In the genomic region with DNA sequence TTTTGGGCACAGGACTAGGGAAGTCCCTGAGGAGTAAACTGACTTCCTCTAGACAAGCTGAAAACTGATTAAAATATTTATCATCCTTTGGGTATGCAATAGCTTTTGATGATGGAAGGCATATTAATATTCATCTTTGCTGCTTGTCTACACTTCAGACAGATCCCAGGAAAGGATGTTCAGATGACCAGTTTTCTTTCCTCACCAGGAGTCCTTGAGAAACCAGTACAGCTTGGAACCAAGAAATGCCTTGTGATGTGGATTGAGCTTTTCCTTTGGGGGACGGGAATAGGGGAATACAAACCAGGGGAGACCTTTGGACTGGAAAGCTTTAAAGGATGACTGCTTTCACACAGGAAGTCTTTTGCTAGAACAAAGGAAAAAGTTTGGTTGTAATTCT, we compare ENCODE assay signal across 27 cellular contexts.
DNase-seq lines count a peak whose midpoint lies in the region; ATAC-seq and TF ChIP-seq lines count a peak whose summit lies in the region.
"Had no signal": no experiment of that assay in that cellular context is flagged by ENCODE, and none has a peak within 500 bp of the region (broad histone marks: within the 10 kb centered on the region; RNA-seq: fewer than 3 reads in every experiment).

No MANE protein-coding gene starts in this region.

- 0 out of 2 replicates have a peak, but pooled peaks cover 18% of the 10 kb centered on the region for H3K36me3 ChIP-seq in BLaER1
- 0 out of 2 replicates have a peak, but pooled peaks cover 3% of the 10 kb centered on the region for H3K36me3 ChIP-seq in DND-41 (ENCODE audit: insufficient read depth, low read length)
- no peaks in the 10 kb centered on the region for H3K36me3 ChIP-seq in left lung
- H3K36me3 ChIP-seq in HAP-1 (replicated peaks) = no peaks in the 10 kb centered on the region
- H3K36me3 ChIP-seq: prostate gland, upper lobe of right lung had no signal

- H3K4me3 ChIP-seq in BLaER1 (no peak overlapping the region), DND-41 (ENCODE audit: low read depth in 1 of 2, low read length in 2 of 2) (no peak overlapping the region), choroid plexus epithelial cell (ENCODE audit: low read depth, low read length) (no peak overlapping the region), left lung (no peak overlapping the region), HAP-1 (no peak overlapping the region)
- H3K4me3 ChIP-seq: prostate gland, suprapubic skin, upper lobe of right lung had no signal

- in situ Hi-C loops in HAP-1 (cut with MboI; ENCODE audit: low sequenced_read_pairs) = loop anchor here (10.0 kb wide), 1 partner anchor 345 kb away; no protein-coding TSS in a partner anchor

- H2AFZ ChIP-seq in DND-41 (ENCODE audit: low read depth, low read length) = no peak overlapping the region

- peak overlapping the region; percentile 12; the same call in 1 of the 2 replicates for H3K4me2 ChIP-seq in BLaER1
- H3K4me2 ChIP-seq in DND-41 (ENCODE audit: insufficient read depth, low read length) = no peak overlapping the region

- no peak overlapping the region for H3K9ac ChIP-seq in BLaER1
- H3K9ac ChIP-seq in DND-41 (ENCODE audit: low read depth, low read length) = no peak overlapping the region

- DNase-seq in DND-41 (no peak), choroid plexus epithelial cell (ENCODE audit: low read depth) (peak; percentile 61), left lung (no peak), HAP-1 (ENCODE audit: low spot score in 2 of 2) (no peak), cerebellar nuclear complex (lab: John Stamatoyannopoulos, UW) (no peak), DMS114 treated with DMSO at 0.1 percent for 48 hours (lab: John Stamatoyannopoulos, UW; ENCODE audit: unreplicated experiment) (no peak)
- DNase-seq: activated CD4-positive, alpha-beta T cell treated with anti-CD3 and anti-CD28 coated beads for 4 hours; activated effector memory CD4-positive, alpha-beta T cell treated with anti-CD3 and anti-CD28 coated beads, Interleukin-2, amount 50 U/mL, for 16 hours; activated naive CD8-positive, alpha-beta T cell treated with anti-CD3 and anti-CD28 coated beads, Interleukin-2, amount 50 U/mL, for 24 hours; activated T-cell treated with anti-CD3 and anti-CD28 coated beads for 4 hours; CD8-positive, alpha-beta memory T cell; DMS153; foreskin melanocyte; GDM1; KG1; mesenchymal stem cell; NCI-H2081; NCI-H446; NCI-H82; stimulated activated naive CD4-positive, alpha-beta T cell; upper lobe of right lung had no signal

- no peaks in the 10 kb centered on the region for H3K9me3 ChIP-seq in BLaER1
- no peaks in the 10 kb centered on the region for H3K9me3 ChIP-seq in DND-41 (ENCODE audit: insufficient read depth, low read length, severe bottlenecking)
- H3K9me3 ChIP-seq in left lung = no peaks in the 10 kb centered on the region
- no peaks in the 10 kb centered on the region for H3K9me3 ChIP-seq in HAP-1
- H3K9me3 ChIP-seq: prostate gland, suprapubic skin, upper lobe of right lung had no signal

- ATAC-seq in DND-41 (ENCODE audit: insufficient read depth, low read depth) (no peak), left lung (peak; percentile 33)
- ATAC-seq: activated naive CD8-positive, alpha-beta T cell treated with anti-CD3 and anti-CD28 coated beads, Interleukin-2, amount 50 U/mL, for 24 hours; HCT116; upper lobe of right lung had no signal

- H3K27me3 ChIP-seq in BLaER1 (no peaks in the 10 kb centered on the region), DND-41 (ENCODE audit: insufficient read depth, low read length, poor library complexity) (no peaks in the 10 kb centered on the region), left lung (no peaks in the 10 kb centered on the region), HAP-1 (ENCODE audit: low read depth) (no peaks in the 10 kb centered on the region)
- H3K27me3 ChIP-seq: suprapubic skin, upper lobe of right lung had no signal

- H3K79me2 ChIP-seq in DND-41 (ENCODE audit: insufficient read depth, low read length) = no peaks in the 10 kb centered on the region

- H3K4me1 ChIP-seq in BLaER1 (peaks cover 12% of the 10 kb centered on the region), DND-41 (ENCODE audit: insufficient read depth, low read length) (peaks cover 42% of the 10 kb centered on the region), left lung (peaks cover 0 to 4% of the 10 kb centered on the region in 2 donors), HAP-1 (no peaks in the 10 kb centered on the region; the same call in 1 of the 2 replicates)
- H3K4me1 ChIP-seq: prostate gland had no signal

- intact Hi-C loops in left lung (cut with DNase I) = no loop called here

- H3K27ac ChIP-seq in BLaER1 (no peak overlapping the region), DND-41 (ENCODE audit: low read length) (peak overlapping the region; percentile 45), left lung (peak overlapping the region in 1 of 2 donors; percentile 19)
- H3K27ac ChIP-seq: RWPE1, suprapubic skin, upper lobe of right lung, VCaP had no signal

- TF ChIP-seq CTCF in DND-41 (IDR thresholded peaks at IDR 0.05; ENCODE audit: borderline replicate concordance, extremely low read depth, low read length, poor library complexity, severe bottlenecking) (no peak), choroid plexus epithelial cell (conservative IDR thresholded peaks at IDR 0.05; ENCODE audit: low read depth, low read length) (no peak), left lung (IDR thresholded peaks at IDR 0.05) (no peak)

- H4K20me1 ChIP-seq in BLaER1 (no peaks in the 10 kb centered on the region), DND-41 (ENCODE audit: insufficient read depth, low read length) (no peaks in the 10 kb centered on the region)
